1 cellular context compared by ENCODE assay signal in genomic region chr4:94419956-94420355, GRCh38.
A peak's percentile ranks its signal among the peaks of the same experiment; 100 is the strongest.
TF ChIP-seq lines count a peak whose summit lies in the region.

No MANE protein-coding gene starts in this region.

TF ChIP-seq in K562, 482 proteins besides CTCF, POLR2A, EP300 and RAD21 (continued from another document):
- TF ChIP-seq ZNF589 (CRISPR knock-in tag; IDR thresholded peaks at IDR 0.05; ENCODE audit: low read depth) (no peak), ZNF518B (CRISPR knock-in tag; IDR thresholded peaks at IDR 0.05) (no peak), TAF9B (IDR thresholded peaks at IDR 0.05; ENCODE audit: partially characterized antibody) (no peak), SMARCE1 (IDR thresholded peaks at IDR 0.05) (peak; percentile 84), ARID1B (IDR thresholded peaks at IDR 0.05) (peak; percentile 72), NR2C2 (CRISPR knock-in tag; IDR thresholded peaks at IDR 0.05) (no peak), NR2C2 (tag; IDR thresholded peaks at IDR 0.05) (no peak), JUND (IDR thresholded peaks at IDR 0.05; ENCODE audit: borderline replicate concordance, low read depth, low read length) (peak; percentile 85), JUND (tag; IDR thresholded peaks at IDR 0.05; ENCODE audit: borderline replicate concordance, low read depth, low read length) (peak; percentile 74; the same call in 1 of the 3 replicates), CBFA2T2 (conservative IDR thresholded peaks at IDR 0.05) (peak; percentile 31; the same call in 1 of the 2 replicates), CEBPG (CRISPR knock-in tag; IDR thresholded peaks at IDR 0.05) (no peak), CEBPG (tag; conservative IDR thresholded peaks at IDR 0.05 in 1 of 2, IDR thresholded peaks at IDR 0.05 in 1 of 2) (peak in 1 of 2 experiments; percentile 53; a peak in 1 of 4 replicates), FOS (IDR thresholded peaks at IDR 0.05; ENCODE audit: extremely low read depth, insufficient read length) (peak; percentile 10), ATF3 (IDR thresholded peaks at IDR 0.05) (peak; percentile 69), ATF3 (CRISPR knock-in tag; conservative IDR thresholded peaks at IDR 0.05) (no peak), JUN (IDR thresholded peaks at IDR 0.05; ENCODE audit: borderline replicate concordance, low read depth, low read length) (peak; percentile 50; the same call in 1 of the 2 replicates), JUN (CRISPR knock-in tag; IDR thresholded peaks at IDR 0.05; ENCODE audit: borderline replicate concordance) (no peak), SIN3A (IDR thresholded peaks at IDR 0.05; ENCODE audit: borderline replicate concordance in 2 of 2, control insufficient read depth in 1 of 2, low read depth in 2 of 2, low read length in 2 of 2) (no peak), FOSL1 (tag; conservative IDR thresholded peaks at IDR 0.05) (peak; percentile 91), RBM15 (IDR thresholded peaks at IDR 0.05; ENCODE audit: insufficient read depth, low read length) (no peak), L3MBTL2 (IDR thresholded peaks at IDR 0.05) (no peak), ATF1 (CRISPR knock-in tag; IDR thresholded peaks at IDR 0.05) (no peak), ATF1 (tag; IDR thresholded peaks at IDR 0.05) (no peak), SETDB1 (IDR thresholded peaks at IDR 0.05; ENCODE audit: low read length) (no peak), HMBOX1 (IDR thresholded peaks at IDR 0.05) (peak; percentile 96), HDAC6 (IDR thresholded peaks at IDR 0.05; ENCODE audit: low read depth, low read length) (no peak), SMARCA4 (IDR thresholded peaks at IDR 0.05) (peak; percentile 77), DACH1 (IDR thresholded peaks at IDR 0.05; ENCODE audit: partially characterized antibody) (peak; percentile 36), PHF20 (IDR thresholded peaks at IDR 0.05; ENCODE audit: partially characterized antibody) (no peak), UBTF (IDR thresholded peaks at IDR 0.05; ENCODE audit: borderline replicate concordance in 1 of 2, low read depth in 2 of 2, low read length in 2 of 2) (no peak), KDM1A (IDR thresholded peaks at IDR 0.05) (peak in 1 of 2 experiments; percentile 56; a peak in 1 of 4 replicates), ILK (tag; IDR thresholded peaks at IDR 0.05; ENCODE audit: borderline replicate concordance, low read depth) (no peak), NCOA1 (IDR thresholded peaks at IDR 0.05; ENCODE audit: low read depth) (no peak), CBFA2T3 (IDR thresholded peaks at IDR 0.05) (peak; percentile 67), ZNF143 (CRISPR knock-in tag; IDR thresholded peaks at IDR 0.05) (no peak), SREBF1 (IDR thresholded peaks at IDR 0.05; ENCODE audit: borderline replicate concordance, low read depth, low read length) (no peak), MBD2 (IDR thresholded peaks at IDR 0.05; ENCODE audit: borderline replicate concordance, low read depth) (no peak), CC2D1A (IDR thresholded peaks at IDR 0.05) (no peak), ZNF75A (CRISPR knock-in tag; IDR thresholded peaks at IDR 0.05) (no peak), ZNF197 (CRISPR knock-in tag; IDR thresholded peaks at IDR 0.05; ENCODE audit: low read depth) (no peak), SMARCC2 (IDR thresholded peaks at IDR 0.05; ENCODE audit: low read depth) (0 out of 2 replicates have a peak, but pooled peaks have one; percentile 24), FOXA3 (CRISPR knock-in tag; conservative IDR thresholded peaks at IDR 0.05 in 1 of 2, IDR thresholded peaks at IDR 0.05 in 1 of 2) (no peak), NCOR1 (IDR thresholded peaks at IDR 0.05) (no peak)
- TF ChIP-seq, protein P1, sequence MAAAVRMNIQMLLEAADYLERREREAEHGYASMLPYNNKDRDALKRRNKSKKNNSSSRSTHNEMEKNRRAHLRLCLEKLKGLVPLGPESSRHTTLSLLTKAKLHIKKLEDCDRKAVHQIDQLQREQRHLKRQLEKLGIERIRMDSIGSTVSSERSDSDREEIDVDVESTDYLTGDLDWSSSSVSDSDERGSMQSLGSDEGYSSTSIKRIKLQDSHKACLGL (CRISPR knock-in tag; IDR thresholded peaks at IDR 0.05; ENCODE audit: borderline replicate concordance, poor library complexity, severe bottlenecking): no peak
- TF ChIP-seq, protein P2, sequence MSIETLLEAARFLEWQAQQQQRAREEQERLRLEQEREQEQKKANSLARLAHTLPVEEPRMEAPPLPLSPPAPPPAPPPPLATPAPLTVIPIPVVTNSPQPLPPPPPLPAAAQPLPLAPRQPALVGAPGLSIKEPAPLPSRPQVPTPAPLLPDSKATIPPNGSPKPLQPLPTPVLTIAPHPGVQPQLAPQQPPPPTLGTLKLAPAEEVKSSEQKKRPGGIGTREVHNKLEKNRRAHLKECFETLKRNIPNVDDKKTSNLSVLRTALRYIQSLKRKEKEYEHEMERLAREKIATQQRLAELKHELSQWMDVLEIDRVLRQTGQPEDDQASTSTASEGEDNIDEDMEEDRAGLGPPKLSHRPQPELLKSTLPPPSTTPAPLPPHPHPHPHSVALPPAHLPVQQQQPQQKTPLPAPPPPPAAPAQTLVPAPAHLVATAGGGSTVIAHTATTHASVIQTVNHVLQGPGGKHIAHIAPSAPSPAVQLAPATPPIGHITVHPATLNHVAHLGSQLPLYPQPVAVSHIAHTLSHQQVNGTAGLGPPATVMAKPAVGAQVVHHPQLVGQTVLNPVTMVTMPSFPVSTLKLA (conservative IDR thresholded peaks at IDR 0.05): no peak
